Comparison of ENCODE assay signal across 1 cellular context in the genomic region with DNA sequence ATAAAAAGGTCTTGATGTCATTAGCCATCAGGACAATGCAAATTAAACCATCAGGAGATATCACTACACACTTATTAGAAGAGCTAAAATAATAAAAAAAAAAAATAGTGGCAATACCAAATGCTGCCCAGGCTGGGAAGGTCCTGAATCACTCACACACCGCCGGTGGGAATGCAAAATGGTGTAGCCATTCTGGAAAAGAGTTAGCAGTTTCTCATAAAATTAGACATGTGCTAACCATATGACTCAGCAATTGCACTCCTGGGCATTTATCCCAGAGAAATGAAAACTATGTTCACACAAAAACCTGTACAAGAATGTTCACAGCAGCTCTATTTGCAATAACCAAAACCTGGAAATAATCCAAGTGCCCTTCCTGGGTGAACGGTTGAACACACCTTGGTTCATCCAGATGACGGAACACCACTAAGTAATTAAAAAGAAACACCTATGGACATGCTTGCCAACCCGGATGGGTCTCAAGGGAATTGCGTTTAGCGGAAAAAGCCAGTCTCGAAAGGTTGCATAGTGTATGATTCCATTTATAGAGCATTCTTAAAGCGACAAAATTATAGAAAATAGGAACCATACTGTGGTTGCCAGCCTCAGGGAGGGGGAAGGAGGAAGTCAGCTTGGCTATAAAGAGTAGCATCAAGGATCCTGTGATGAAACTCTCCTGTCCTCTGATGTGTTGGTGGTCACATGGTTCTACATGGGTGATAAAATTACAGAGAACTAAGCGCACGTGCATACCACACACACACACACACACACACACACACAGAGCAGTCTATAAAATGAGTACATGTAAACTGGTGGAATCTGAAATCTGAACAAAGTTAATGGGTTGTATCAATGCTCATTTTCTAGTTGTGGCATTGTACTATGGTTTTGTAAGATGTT.
A peak's percentile ranks its signal among the peaks of the same experiment; 100 is the strongest.
TF ChIP-seq lines count a peak whose summit lies in the region.

No MANE protein-coding gene starts in this region.

TF ChIP-seq in GM12878, 131 proteins besides CTCF, POLR2A, EP300 and RAD21 (continued from another document and continues in another):
- TF ChIP-seq, protein P1, sequence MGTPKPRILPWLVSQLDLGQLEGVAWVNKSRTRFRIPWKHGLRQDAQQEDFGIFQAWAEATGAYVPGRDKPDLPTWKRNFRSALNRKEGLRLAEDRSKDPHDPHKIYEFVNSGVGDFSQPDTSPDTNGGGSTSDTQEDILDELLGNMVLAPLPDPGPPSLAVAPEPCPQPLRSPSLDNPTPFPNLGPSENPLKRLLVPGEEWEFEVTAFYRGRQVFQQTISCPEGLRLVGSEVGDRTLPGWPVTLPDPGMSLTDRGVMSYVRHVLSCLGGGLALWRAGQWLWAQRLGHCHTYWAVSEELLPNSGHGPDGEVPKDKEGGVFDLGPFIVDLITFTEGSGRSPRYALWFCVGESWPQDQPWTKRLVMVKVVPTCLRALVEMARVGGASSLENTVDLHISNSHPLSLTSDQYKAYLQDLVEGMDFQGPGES (IDR thresholded peaks at IDR 0.05) = no peak
- TF ChIP-seq MTA3 (IDR thresholded peaks at IDR 0.05; ENCODE audit: borderline replicate concordance, low read length) (no peak), EED (IDR thresholded peaks at IDR 0.05; ENCODE audit: low read depth) (peak; percentile 71), ZBED1 (IDR thresholded peaks at IDR 0.05; ENCODE audit: borderline replicate concordance) (peak; percentile 66; the same call in 1 of the 2 replicates), CUX1 (IDR thresholded peaks at IDR 0.05; ENCODE audit: insufficient replicate concordance, low read depth, low read length) (peak; percentile 71), IKZF1 (conservative IDR thresholded peaks at IDR 0.05) (peak; percentile 92), TCF3 (IDR thresholded peaks at IDR 0.05; ENCODE audit: borderline replicate concordance, insufficient read depth, low read depth, low read length) (no peak), KDM1A (IDR thresholded peaks at IDR 0.05; ENCODE audit: borderline replicate concordance) (no peak), CEBPB (IDR thresholded peaks at IDR 0.05; ENCODE audit: borderline replicate concordance in 1 of 2, low read depth in 2 of 2, low read length in 2 of 2) (no peak), PML (IDR thresholded peaks at IDR 0.05; ENCODE audit: low read length) (peak; percentile 65), MLLT1 (IDR thresholded peaks at IDR 0.05) (0 out of 2 replicates have a peak, but pooled peaks have one; percentile 5), JUNB (IDR thresholded peaks at IDR 0.05) (peak; percentile 78), GABPA (IDR thresholded peaks at IDR 0.05; ENCODE audit: low read depth) (no peak), CREB1 (IDR thresholded peaks at IDR 0.05; ENCODE audit: low read depth) (peak; percentile 45), ATF7 (IDR thresholded peaks at IDR 0.05; ENCODE audit: low read depth) (peak; percentile 64), POLR2AphosphoS5 (IDR thresholded peaks at IDR 0.05; ENCODE audit: low read length) (peak; percentile 74; the same call in 1 of the 2 replicates), RUNX3 (IDR thresholded peaks at IDR 0.05; ENCODE audit: low read length) (peak; percentile 80), SPI1 (IDR thresholded peaks at IDR 0.05; ENCODE audit: borderline replicate concordance, insufficient read depth, low read depth, low read length) (peak; percentile 58; the same call in 1 of the 2 replicates), RELA (IDR thresholded peaks at IDR 0.05; ENCODE audit: borderline replicate concordance, partially characterized antibody) (no peak), ZNF622 (IDR thresholded peaks at IDR 0.05) (no peak), EZH2 (IDR thresholded peaks at IDR 0.05; ENCODE audit: borderline replicate concordance, control insufficient read depth, low read depth, low read length) (no peak), CHD1 (IDR thresholded peaks at IDR 0.05; ENCODE audit: low read depth, low read length) (no peak), ESRRA (IDR thresholded peaks at IDR 0.05; ENCODE audit: low read length) (no peak), SMC3 (IDR thresholded peaks at IDR 0.05; ENCODE audit: borderline replicate concordance, low read length) (no peak; the same call in 1 of the 2 replicates), TBL1XR1 (IDR thresholded peaks at IDR 0.05; ENCODE audit: low read depth, low read length) (0 out of 2 replicates have a peak, but pooled peaks have one; percentile 32), HDAC2 (IDR thresholded peaks at IDR 0.05) (no peak), CBFB (IDR thresholded peaks at IDR 0.05; ENCODE audit: low read depth) (no peak), KLF5 (IDR thresholded peaks at IDR 0.05; ENCODE audit: partially characterized antibody) (no peak), ZNF687 (IDR thresholded peaks at IDR 0.05) (peak; percentile 66), SMAD1 (IDR thresholded peaks at IDR 0.05; ENCODE audit: low read depth, partially characterized antibody) (peak; percentile 29), IRF5 (IDR thresholded peaks at IDR 0.05; ENCODE audit: borderline replicate concordance) (no peak), SUZ12 (IDR thresholded peaks at IDR 0.05; ENCODE audit: unreplicated experiment) (no peak), MEF2B (IDR thresholded peaks at IDR 0.05; ENCODE audit: partially characterized antibody, poor library complexity, severe bottlenecking) (peak; percentile 97), TCF7 (IDR thresholded peaks at IDR 0.05; ENCODE audit: borderline replicate concordance) (no peak), NKRF (conservative IDR thresholded peaks at IDR 0.05) (0 out of 2 replicates have a peak, but pooled peaks have one; percentile 25), HCFC1 (IDR thresholded peaks at IDR 0.05; ENCODE audit: low read length) (no peak), ZSCAN29 (IDR thresholded peaks at IDR 0.05) (no peak)
- TF ChIP-seq, protein P2, sequence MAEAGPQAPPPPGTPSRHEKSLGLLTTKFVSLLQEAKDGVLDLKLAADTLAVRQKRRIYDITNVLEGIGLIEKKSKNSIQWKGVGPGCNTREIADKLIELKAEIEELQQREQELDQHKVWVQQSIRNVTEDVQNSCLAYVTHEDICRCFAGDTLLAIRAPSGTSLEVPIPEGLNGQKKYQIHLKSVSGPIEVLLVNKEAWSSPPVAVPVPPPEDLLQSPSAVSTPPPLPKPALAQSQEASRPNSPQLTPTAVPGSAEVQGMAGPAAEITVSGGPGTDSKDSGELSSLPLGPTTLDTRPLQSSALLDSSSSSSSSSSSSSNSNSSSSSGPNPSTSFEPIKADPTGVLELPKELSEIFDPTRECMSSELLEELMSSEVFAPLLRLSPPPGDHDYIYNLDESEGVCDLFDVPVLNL (IDR thresholded peaks at IDR 0.05; ENCODE audit: low read depth, low read length) = no peak
